ENCODE assay signal across 1 cellular context in the genomic region with DNA sequence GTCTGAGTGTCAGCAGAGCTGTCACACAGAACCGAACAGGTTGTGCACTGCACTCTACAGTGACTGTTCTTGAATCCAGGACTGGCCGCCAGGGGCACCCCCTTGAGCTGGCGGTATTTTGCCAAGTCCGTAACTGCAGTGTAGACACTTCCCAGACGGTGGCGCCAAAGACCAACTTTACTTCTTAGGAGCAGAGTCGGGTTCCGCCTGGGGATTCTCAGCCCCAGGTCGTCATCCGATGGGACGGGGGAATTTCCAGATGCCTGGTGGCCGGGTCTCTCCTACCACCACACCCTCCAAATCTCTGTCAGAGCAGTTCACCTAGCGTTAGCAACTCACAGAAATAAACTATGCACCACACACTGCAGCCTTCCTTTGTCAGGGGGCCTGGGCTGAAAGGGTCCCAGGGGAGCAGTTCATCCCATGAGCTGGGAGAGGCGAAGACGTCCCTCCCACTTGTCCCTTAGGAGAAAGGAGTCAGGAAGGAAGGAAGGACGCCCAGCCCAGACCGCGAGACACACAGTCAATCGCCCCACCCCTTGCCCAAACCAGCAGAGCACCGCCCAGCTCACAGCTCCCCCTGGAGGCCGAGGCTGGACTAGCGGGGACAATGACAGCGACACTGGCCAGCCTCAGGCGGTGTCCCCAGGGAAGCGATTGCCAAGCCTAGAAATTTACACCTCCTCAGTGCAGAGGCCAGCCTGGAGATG.
TF ChIP-seq lines count a peak whose summit lies in the region.

No MANE protein-coding gene starts in this region.

TF ChIP-seq in K562, 482 proteins besides CTCF, POLR2A, EP300 and RAD21 (continued from another document and continues in another):
- TF ChIP-seq NONO (IDR thresholded peaks at IDR 0.05; ENCODE audit: low read depth in 2 of 2, low read length in 1 of 2) (0 out of 4 replicates have a peak, but pooled peaks of 1 of the 2 experiments have one; percentile 17), MEIS2 (IDR thresholded peaks at IDR 0.05; ENCODE audit: partially characterized antibody) (no peak), PTBP1 (IDR thresholded peaks at IDR 0.05; ENCODE audit: low read depth, low read length) (no peak), CBX5 (IDR thresholded peaks at IDR 0.05; ENCODE audit: borderline replicate concordance, low read depth) (no peak), E2F3 (CRISPR knock-in tag; IDR thresholded peaks at IDR 0.05) (no peak), SMARCE1 (IDR thresholded peaks at IDR 0.05) (peak; percentile 42; the same call in 1 of the 2 replicates), BRCA1 (IDR thresholded peaks at IDR 0.05) (no peak), BRCA1 (CRISPR knock-in tag; IDR thresholded peaks at IDR 0.05) (no peak), CC2D1A (IDR thresholded peaks at IDR 0.05) (peak; percentile 76), RAD51 (IDR thresholded peaks at IDR 0.05; ENCODE audit: borderline replicate concordance, low read depth) (no peak), EWSR1 (IDR thresholded peaks at IDR 0.05; ENCODE audit: borderline replicate concordance, low read depth, partially characterized antibody) (no peak), ARID2 (IDR thresholded peaks at IDR 0.05) (no peak; the same call in 1 of the 2 replicates), U2AF1 (optimal IDR thresholded peaks at IDR 0.05; ENCODE audit: low read depth, low read length) (no peak), BHLHE40 (IDR thresholded peaks at IDR 0.05; ENCODE audit: low read length) (peak; percentile 46; the same call in 1 of the 2 replicates), MECOM (CRISPR knock-in tag; IDR thresholded peaks at IDR 0.05) (no peak), ZNF780A (CRISPR knock-in tag; IDR thresholded peaks at IDR 0.05) (no peak), EGR1 (conservative IDR thresholded peaks at IDR 0.05) (no peak), FOXM1 (IDR thresholded peaks at IDR 0.05; ENCODE audit: low read depth) (no peak), FOXM1 (CRISPR knock-in tag; IDR thresholded peaks at IDR 0.05; ENCODE audit: low read depth) (no peak), KHSRP (IDR thresholded peaks at IDR 0.05) (no peak), ZNF224 (CRISPR knock-in tag; IDR thresholded peaks at IDR 0.05) (no peak), HCFC1 (IDR thresholded peaks at IDR 0.05; ENCODE audit: low read depth, low read length) (peak; percentile 56)
- TF ChIP-seq, protein P1, sequence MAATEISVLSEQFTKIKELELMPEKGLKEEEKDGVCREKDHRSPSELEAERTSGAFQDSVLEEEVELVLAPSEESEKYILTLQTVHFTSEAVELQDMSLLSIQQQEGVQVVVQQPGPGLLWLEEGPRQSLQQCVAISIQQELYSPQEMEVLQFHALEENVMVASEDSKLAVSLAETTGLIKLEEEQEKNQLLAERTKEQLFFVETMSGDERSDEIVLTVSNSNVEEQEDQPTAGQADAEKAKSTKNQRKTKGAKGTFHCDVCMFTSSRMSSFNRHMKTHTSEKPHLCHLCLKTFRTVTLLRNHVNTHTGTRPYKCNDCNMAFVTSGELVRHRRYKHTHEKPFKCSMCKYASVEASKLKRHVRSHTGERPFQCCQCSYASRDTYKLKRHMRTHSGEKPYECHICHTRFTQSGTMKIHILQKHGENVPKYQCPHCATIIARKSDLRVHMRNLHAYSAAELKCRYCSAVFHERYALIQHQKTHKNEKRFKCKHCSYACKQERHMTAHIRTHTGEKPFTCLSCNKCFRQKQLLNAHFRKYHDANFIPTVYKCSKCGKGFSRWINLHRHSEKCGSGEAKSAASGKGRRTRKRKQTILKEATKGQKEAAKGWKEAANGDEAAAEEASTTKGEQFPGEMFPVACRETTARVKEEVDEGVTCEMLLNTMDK (IDR thresholded peaks at IDR 0.05; ENCODE audit: borderline replicate concordance, insufficient read depth, low read depth, low read length, poor library complexity, severe bottlenecking): peak; percentile 77
- TF ChIP-seq, protein P2, sequence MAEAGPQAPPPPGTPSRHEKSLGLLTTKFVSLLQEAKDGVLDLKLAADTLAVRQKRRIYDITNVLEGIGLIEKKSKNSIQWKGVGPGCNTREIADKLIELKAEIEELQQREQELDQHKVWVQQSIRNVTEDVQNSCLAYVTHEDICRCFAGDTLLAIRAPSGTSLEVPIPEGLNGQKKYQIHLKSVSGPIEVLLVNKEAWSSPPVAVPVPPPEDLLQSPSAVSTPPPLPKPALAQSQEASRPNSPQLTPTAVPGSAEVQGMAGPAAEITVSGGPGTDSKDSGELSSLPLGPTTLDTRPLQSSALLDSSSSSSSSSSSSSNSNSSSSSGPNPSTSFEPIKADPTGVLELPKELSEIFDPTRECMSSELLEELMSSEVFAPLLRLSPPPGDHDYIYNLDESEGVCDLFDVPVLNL (CRISPR knock-in tag; IDR thresholded peaks at IDR 0.05; ENCODE audit: low read depth): no peak
- TF ChIP-seq, protein P3, sequence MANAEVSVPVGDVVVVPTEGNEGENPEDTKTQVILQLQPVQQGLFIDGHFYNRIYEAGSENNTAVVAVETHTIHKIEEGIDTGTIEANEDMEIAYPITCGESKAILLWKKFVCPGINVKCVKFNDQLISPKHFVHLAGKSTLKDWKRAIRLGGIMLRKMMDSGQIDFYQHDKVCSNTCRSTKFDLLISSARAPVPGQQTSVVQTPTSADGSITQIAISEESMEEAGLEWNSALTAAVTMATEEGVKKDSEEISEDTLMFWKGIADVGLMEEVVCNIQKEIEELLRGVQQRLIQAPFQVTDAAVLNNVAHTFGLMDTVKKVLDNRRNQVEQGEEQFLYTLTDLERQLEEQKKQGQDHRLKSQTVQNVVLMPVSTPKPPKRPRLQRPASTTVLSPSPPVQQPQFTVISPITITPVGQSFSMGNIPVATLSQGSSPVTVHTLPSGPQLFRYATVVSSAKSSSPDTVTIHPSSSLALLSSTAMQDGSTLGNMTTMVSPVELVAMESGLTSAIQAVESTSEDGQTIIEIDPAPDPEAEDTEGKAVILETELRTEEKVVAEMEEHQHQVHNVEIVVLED (CRISPR knock-in tag; IDR thresholded peaks at IDR 0.05): no peak
- TF ChIP-seq, protein P4, sequence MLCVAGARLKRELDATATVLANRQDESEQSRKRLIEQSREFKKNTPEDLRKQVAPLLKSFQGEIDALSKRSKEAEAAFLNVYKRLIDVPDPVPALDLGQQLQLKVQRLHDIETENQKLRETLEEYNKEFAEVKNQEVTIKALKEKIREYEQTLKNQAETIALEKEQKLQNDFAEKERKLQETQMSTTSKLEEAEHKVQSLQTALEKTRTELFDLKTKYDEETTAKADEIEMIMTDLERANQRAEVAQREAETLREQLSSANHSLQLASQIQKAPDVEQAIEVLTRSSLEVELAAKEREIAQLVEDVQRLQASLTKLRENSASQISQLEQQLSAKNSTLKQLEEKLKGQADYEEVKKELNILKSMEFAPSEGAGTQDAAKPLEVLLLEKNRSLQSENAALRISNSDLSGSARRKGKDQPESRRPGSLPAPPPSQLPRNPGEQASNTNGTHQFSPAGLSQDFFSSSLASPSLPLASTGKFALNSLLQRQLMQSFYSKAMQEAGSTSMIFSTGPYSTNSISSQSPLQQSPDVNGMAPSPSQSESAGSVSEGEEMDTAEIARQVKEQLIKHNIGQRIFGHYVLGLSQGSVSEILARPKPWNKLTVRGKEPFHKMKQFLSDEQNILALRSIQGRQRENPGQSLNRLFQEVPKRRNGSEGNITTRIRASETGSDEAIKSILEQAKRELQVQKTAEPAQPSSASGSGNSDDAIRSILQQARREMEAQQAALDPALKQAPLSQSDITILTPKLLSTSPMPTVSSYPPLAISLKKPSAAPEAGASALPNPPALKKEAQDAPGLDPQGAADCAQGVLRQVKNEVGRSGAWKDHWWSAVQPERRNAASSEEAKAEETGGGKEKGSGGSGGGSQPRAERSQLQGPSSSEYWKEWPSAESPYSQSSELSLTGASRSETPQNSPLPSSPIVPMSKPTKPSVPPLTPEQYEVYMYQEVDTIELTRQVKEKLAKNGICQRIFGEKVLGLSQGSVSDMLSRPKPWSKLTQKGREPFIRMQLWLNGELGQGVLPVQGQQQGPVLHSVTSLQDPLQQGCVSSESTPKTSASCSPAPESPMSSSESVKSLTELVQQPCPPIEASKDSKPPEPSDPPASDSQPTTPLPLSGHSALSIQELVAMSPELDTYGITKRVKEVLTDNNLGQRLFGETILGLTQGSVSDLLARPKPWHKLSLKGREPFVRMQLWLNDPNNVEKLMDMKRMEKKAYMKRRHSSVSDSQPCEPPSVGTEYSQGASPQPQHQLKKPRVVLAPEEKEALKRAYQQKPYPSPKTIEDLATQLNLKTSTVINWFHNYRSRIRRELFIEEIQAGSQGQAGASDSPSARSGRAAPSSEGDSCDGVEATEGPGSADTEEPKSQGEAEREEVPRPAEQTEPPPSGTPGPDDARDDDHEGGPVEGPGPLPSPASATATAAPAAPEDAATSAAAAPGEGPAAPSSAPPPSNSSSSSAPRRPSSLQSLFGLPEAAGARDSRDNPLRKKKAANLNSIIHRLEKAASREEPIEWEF (CRISPR knock-in tag; IDR thresholded peaks at IDR 0.05): no peak
- TF ChIP-seq, protein P5, sequence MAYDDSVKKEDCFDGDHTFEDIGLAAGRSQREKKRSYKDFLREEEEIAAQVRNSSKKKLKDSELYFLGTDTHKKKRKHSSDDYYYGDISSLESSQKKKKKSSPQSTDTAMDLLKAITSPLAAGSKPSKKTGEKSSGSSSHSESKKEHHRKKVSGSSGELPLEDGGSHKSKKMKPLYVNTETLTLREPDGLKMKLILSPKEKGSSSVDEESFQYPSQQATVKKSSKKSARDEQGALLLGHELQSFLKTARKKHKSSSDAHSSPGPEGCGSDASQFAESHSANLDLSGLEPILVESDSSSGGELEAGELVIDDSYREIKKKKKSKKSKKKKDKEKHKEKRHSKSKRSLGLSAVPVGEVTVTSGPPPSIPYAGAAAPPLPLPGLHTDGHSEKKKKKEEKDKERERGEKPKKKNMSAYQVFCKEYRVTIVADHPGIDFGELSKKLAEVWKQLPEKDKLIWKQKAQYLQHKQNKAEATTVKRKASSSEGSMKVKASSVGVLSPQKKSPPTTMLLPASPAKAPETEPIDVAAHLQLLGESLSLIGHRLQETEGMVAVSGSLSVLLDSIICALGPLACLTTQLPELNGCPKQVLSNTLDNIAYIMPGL (CRISPR knock-in tag; IDR thresholded peaks at IDR 0.05): no peak; the same call in 1 of the 2 replicates
- TF ChIP-seq, protein P6, sequence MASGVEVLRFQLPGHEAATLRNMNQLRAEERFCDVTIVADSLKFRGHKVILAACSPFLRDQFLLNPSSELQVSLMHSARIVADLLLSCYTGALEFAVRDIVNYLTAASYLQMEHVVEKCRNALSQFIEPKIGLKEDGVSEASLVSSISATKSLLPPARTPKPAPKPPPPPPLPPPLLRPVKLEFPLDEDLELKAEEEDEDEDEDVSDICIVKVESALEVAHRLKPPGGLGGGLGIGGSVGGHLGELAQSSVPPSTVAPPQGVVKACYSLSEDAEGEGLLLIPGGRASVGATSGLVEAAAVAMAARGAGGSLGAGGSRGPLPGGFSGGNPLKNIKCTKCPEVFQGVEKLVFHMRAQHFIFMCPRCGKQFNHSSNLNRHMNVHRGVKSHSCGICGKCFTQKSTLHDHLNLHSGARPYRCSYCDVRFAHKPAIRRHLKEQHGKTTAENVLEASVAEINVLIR (CRISPR knock-in tag; IDR thresholded peaks at IDR 0.05): no peak
- TF ChIP-seq, protein P7, sequence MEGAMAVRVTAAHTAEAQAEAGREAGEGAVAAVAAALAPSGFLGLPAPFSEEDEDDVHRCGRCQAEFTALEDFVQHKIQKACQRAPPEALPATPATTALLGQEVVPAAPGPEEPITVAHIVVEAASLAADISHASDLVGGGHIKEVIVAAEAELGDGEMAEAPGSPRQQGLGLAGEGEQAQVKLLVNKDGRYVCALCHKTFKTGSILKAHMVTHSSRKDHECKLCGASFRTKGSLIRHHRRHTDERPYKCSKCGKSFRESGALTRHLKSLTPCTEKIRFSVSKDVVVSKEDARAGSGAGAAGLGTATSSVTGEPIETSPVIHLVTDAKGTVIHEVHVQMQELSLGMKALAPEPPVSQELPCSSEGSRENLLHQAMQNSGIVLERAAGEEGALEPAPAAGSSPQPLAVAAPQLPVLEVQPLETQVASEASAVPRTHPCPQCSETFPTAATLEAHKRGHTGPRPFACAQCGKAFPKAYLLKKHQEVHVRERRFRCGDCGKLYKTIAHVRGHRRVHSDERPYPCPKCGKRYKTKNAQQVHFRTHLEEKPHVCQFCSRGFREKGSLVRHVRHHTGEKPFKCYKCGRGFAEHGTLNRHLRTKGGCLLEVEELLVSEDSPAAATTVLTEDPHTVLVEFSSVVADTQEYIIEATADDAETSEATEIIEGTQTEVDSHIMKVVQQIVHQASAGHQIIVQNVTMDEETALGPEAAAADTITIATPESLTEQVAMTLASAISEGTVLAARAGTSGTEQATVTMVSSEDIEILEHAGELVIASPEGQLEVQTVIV (CRISPR knock-in tag; IDR thresholded peaks at IDR 0.05; ENCODE audit: borderline replicate concordance): no peak
- TF ChIP-seq, protein P8, sequence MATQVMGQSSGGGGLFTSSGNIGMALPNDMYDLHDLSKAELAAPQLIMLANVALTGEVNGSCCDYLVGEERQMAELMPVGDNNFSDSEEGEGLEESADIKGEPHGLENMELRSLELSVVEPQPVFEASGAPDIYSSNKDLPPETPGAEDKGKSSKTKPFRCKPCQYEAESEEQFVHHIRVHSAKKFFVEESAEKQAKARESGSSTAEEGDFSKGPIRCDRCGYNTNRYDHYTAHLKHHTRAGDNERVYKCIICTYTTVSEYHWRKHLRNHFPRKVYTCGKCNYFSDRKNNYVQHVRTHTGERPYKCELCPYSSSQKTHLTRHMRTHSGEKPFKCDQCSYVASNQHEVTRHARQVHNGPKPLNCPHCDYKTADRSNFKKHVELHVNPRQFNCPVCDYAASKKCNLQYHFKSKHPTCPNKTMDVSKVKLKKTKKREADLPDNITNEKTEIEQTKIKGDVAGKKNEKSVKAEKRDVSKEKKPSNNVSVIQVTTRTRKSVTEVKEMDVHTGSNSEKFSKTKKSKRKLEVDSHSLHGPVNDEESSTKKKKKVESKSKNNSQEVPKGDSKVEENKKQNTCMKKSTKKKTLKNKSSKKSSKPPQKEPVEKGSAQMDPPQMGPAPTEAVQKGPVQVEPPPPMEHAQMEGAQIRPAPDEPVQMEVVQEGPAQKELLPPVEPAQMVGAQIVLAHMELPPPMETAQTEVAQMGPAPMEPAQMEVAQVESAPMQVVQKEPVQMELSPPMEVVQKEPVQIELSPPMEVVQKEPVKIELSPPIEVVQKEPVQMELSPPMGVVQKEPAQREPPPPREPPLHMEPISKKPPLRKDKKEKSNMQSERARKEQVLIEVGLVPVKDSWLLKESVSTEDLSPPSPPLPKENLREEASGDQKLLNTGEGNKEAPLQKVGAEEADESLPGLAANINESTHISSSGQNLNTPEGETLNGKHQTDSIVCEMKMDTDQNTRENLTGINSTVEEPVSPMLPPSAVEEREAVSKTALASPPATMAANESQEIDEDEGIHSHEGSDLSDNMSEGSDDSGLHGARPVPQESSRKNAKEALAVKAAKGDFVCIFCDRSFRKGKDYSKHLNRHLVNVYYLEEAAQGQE (CRISPR knock-in tag; IDR thresholded peaks at IDR 0.05; ENCODE audit: low read depth): peak; percentile 75; the same call in 1 of the 2 replicates
- TF ChIP-seq, protein P9, sequence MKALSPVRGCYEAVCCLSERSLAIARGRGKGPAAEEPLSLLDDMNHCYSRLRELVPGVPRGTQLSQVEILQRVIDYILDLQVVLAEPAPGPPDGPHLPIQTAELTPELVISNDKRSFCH (CRISPR knock-in tag; IDR thresholded peaks at IDR 0.05): no peak
- TF ChIP-seq, protein P9 (tag; IDR thresholded peaks at IDR 0.05): no peak
- TF ChIP-seq, protein P10, sequence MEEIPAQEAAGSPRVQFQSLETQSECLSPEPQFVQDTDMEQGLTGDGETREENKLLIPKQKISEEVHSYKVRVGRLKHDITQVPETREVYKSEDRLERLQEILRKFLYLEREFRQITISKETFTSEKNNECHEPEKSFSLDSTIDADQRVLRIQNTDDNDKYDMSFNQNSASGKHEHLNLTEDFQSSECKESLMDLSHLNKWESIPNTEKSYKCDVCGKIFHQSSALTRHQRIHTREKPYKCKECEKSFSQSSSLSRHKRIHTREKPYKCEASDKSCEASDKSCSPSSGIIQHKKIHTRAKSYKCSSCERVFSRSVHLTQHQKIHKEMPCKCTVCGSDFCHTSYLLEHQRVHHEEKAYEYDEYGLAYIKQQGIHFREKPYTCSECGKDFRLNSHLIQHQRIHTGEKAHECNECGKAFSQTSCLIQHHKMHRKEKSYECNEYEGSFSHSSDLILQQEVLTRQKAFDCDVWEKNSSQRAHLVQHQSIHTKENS (CRISPR knock-in tag; IDR thresholded peaks at IDR 0.05): no peak
